Comparison of ENCODE assay signal across 12 cellular contexts in genomic region chr4:99179178-99179577, GRCh38. TPM values are rescaled to one million over a fixed set of nuclear protein-coding genes. Genes with fewer than 3 reads are reported as not detected.
"Had no signal": no experiment of that assay in that cellular context is flagged by ENCODE, and none has a peak within 500 bp of the region (broad histone marks: within the 10 kb centered on the region; RNA-seq: fewer than 3 reads in every experiment).

No MANE protein-coding gene starts in this region.

- H3K27ac ChIP-seq: GM23248 had no signal

- H3K27ac Mint-ChIP-seq: GM23338, HFFc6 had no signal

- H3K36me3 ChIP-seq: HAP-1 had no signal

- H3K9me3 Mint-ChIP-seq: HFFc6 had no signal

- DNase-seq: GM23248, GOT3, H7, H9, HCEC 1CT, HFFc6 had no signal

- H3K4me3 ChIP-seq: GM23248, GM23338, HAP-1 had no signal

- H3K4me3 Mint-ChIP-seq: GM23338, H9, HFFc6 had no signal

- ATAC-seq: GM23338, HCT116 had no signal

- H3K4me1 ChIP-seq: HAP-1 had no signal

- FAIRE-seq: H1, H54 had no signal

- H3K9me3 ChIP-seq: HAP-1 had no signal

- H3K4me1 Mint-ChIP-seq: GM23338, H9 had no signal

RNA-seq across cellular contexts. Expression of gene ADH4, which starts 35.1 kb away (rescaled TPM):
- total RNA-seq: GM23248, GM23338, H1, H4, H9, HFFc6 had no signal
- polyA plus RNA-seq: GM23248, GM23338, H1 had no signal

RNA-seq across cellular contexts. Expression of gene ADH6, which starts 39.9 kb away (rescaled TPM):
- total RNA-seq: GM23248, GM23338, H1, H4, H7, H9, HFFc6 had no signal
- polyA plus RNA-seq: GM23248, H1 had no signal
